19 cellular contexts compared by ENCODE assay signal in the genomic region with DNA sequence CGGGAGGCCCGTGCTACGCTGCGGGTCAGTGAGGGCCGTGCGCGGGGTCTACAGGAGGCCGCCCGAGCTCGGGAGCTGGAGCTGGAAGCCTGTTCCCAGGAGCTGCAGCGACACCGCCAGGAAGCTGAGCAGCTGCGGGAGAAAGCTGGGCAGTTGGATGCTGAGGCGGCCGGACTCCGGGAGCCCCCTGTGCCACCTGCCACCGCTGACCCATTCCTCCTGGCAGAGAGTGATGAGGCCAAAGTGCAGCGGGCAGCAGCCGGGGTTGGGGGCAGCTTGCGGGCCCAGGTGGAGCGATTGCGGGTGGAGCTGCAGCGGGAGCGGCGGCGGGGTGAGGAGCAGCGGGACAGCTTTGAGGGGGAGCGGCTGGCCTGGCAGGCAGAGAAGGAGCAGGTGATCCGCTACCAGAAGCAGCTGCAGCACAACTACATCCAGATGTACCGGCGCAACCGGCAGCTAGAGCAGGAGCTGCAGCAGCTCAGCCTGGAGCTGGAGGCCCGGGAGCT. TPM values are rescaled to one million over a fixed set of nuclear protein-coding genes. Genes with fewer than 3 reads are reported as not detected.
DNase-seq lines count a peak whose midpoint lies in the region; ATAC-seq, FAIRE-seq and TF ChIP-seq lines count a peak whose summit lies in the region.
"Had no signal": no experiment of that assay in that cellular context is flagged by ENCODE, and none has a peak within 500 bp of the region (broad histone marks: within the 10 kb centered on the region; RNA-seq: fewer than 3 reads in every experiment).

No MANE protein-coding gene starts in this region.

- no peak overlapping the region for H3K18ac ChIP-seq in mesenchymal stem cell (ENCODE audit: low read depth in 1 of 2, low read length in 2 of 2)

- H3K4ac ChIP-seq in mesenchymal stem cell (ENCODE audit: low read depth in 1 of 2, low read length in 2 of 2) = no peak overlapping the region

- H2BK15ac ChIP-seq in mesenchymal stem cell (ENCODE audit: low read depth, poor library complexity, severe bottlenecking) = no peak overlapping the region

- H3K27me3 ChIP-seq in mesenchymal stem cell (ENCODE audit: control insufficient read depth in 1 of 2, insufficient read depth in 1 of 2, low read length in 2 of 2) (no peaks in the 10 kb centered on the region), thyroid gland (no peaks in the 10 kb centered on the region)
- H3K27me3 ChIP-seq: adrenal gland, colonic mucosa had no signal

- peaks cover 27% of the 10 kb centered on the region for H3K79me1 ChIP-seq in mesenchymal stem cell (replicated peaks; ENCODE audit: low read length, poor library complexity, severe bottlenecking)

- ATAC-seq in HG02852 (IDR thresholded peaks at IDR 0.05; ENCODE audit: unreplicated experiment) = no peak
- ATAC-seq: activated CD8-positive, alpha-beta T cell treated with anti-CD3 and anti-CD28 coated beads for 36 hours; left lobe of liver; stimulated activated naive B cell treated with anti-CD40 and anti-IgM and Interleukin-4, amounts not matched to agents 10 μg/mL and 1 μg/mL and 100 μg/mL, for 72 hours had no signal

- 93% methylated on average over 33 of the region's 33 CpGs for WGBS in mesenchymal stem cell
- 88 to 91% methylated on average over 21 to 33 of the region's 33 CpGs for WGBS in thyroid gland, 2 donors

- TF ChIP-seq POLR2A in thyroid gland (IDR thresholded peaks at IDR 0.05) = no peak

- no peak overlapping the region for H2BK120ac ChIP-seq in mesenchymal stem cell (ENCODE audit: low read depth, low read length)

- H3K36me3 ChIP-seq in mesenchymal stem cell (ENCODE audit: control insufficient read depth in 1 of 2, insufficient read depth in 2 of 2, low read depth in 1 of 2, low read length in 2 of 2) (peaks cover 58 to 59% of the 10 kb centered on the region in 2 experiments), kidney (ENCODE audit: control insufficient read depth in 1 of 2, insufficient read depth in 2 of 2, low read length in 2 of 2) (peaks cover 17 to 25% of the 10 kb centered on the region in 2 donors), thyroid gland (peaks cover 35 to 36% of the 10 kb centered on the region in 2 donors)
- H3K36me3 ChIP-seq: colonic mucosa had no signal

- H3K9ac ChIP-seq in mesenchymal stem cell (ENCODE audit: low read length) (no peak overlapping the region), kidney (ENCODE audit: low read length in 2 of 2) (no peak overlapping the region)
- H3K9ac ChIP-seq: KMS-11 had no signal

- H2AK5ac ChIP-seq in mesenchymal stem cell (ENCODE audit: low read length, severe bottlenecking) = no peak overlapping the region

- no peak overlapping the region for H3K27ac ChIP-seq in mesenchymal stem cell (ENCODE audit: low read length, poor library complexity, severe bottlenecking)
- H3K27ac ChIP-seq in substantia nigra (ENCODE audit: low read depth, low read length, poor library complexity, severe bottlenecking) = peak overlapping the region; percentile 100
- no peak overlapping the region for H3K27ac ChIP-seq in kidney (ENCODE audit: low read depth in 2 of 2, low read length in 2 of 2)
- no peak overlapping the region for H3K27ac ChIP-seq in thyroid gland
- H3K27ac ChIP-seq: colonic mucosa, HL-60, KMS-11 had no signal

- intact Hi-C loops in kidney (cut with DNase I) = no loop called here
- intact Hi-C loops in thyroid gland (cut with DNase I) = no loop called here

- H3K4me2 ChIP-seq in mesenchymal stem cell (ENCODE audit: low read length, poor library complexity, severe bottlenecking) = no peak overlapping the region
- H3K4me2 ChIP-seq: KMS-11 had no signal

- H4K8ac ChIP-seq in mesenchymal stem cell (ENCODE audit: low read length) = peak overlapping the region; percentile 51

- no peaks in the 10 kb centered on the region for H3K9me3 ChIP-seq in mesenchymal stem cell (ENCODE audit: control insufficient read depth, low read length)
- no peaks in the 10 kb centered on the region for H3K9me3 ChIP-seq in kidney (ENCODE audit: control insufficient read depth in 1 of 2, low read length in 2 of 2)
- no peaks in the 10 kb centered on the region for H3K9me3 ChIP-seq in thyroid gland
- H3K9me3 ChIP-seq: adrenal gland, colonic mucosa had no signal

- H3K4me3 ChIP-seq in mesenchymal stem cell (ENCODE audit: insufficient read depth in 1 of 2, low read depth in 1 of 2, low read length in 2 of 2) (no peak overlapping the region), kidney (ENCODE audit: low read length in 2 of 2) (no peak overlapping the region), thyroid gland (replicated peaks in 1 of 3) (no peak overlapping the region)
- H3K4me3 ChIP-seq: adrenal gland, colonic mucosa had no signal

- no peak overlapping the region for H3K14ac ChIP-seq in mesenchymal stem cell (ENCODE audit: low read length in 2 of 2)

- no peak overlapping the region for H2BK5ac ChIP-seq in mesenchymal stem cell (ENCODE audit: low read depth, low read length, poor library complexity, severe bottlenecking)

- H3K4me1 ChIP-seq in mesenchymal stem cell (ENCODE audit: control insufficient read depth, insufficient read depth, low read depth, low read length) (peaks cover 24% of the 10 kb centered on the region), kidney (ENCODE audit: control insufficient read depth in 1 of 2, insufficient read depth in 1 of 2, low read depth in 1 of 2, low read length in 2 of 2) (peaks cover 0 to 11% of the 10 kb centered on the region in 2 donors), thyroid gland (peaks cover 3 to 11% of the 10 kb centered on the region in 2 donors)

- H3K23ac ChIP-seq in mesenchymal stem cell (ENCODE audit: low read length in 2 of 2) = no peak overlapping the region

- H2BK12ac ChIP-seq in mesenchymal stem cell (ENCODE audit: low read length in 2 of 2) = no peak overlapping the region

- H2AFZ ChIP-seq in mesenchymal stem cell (ENCODE audit: low read depth, low read length) = no peak overlapping the region

- H4K91ac ChIP-seq in mesenchymal stem cell (ENCODE audit: low read length) = no peak overlapping the region

- DNase-seq in NCI-H1694 treated with DMSO at 0.1 percent for 48 hours (lab: John Stamatoyannopoulos, UW) (peak; percentile 12), NCI-H1694 (lab: John Stamatoyannopoulos, UW) (no peak), SHP77 treated with DMSO at 0.1 percent for 48 hours (lab: John Stamatoyannopoulos, UW) (peak; percentile 60), mesenchymal stem cell (no peak), substantia nigra (lab: John Stamatoyannopoulos, UW) (peak in 23 of 49 donors; percentile 19 to 67 (median 50)), kidney (no peak), thyroid gland (no peak)
- DNase-seq: activated CD8-positive, alpha-beta T cell treated with anti-CD3 and anti-CD28 coated beads for 36 hours; adrenal gland; colonic mucosa; erythroblast; GDM1; NCI-H1417 treated with DMSO at 0.1 percent for 48 hours; NCI-H510A; stimulated activated naive B cell treated with anti-CD40 and anti-IgM and Interleukin-4, amounts not matched to agents 10 μg/mL and 1 μg/mL and 100 μg/mL, for 72 hours had no signal

- TF ChIP-seq CTCF in kidney (IDR thresholded peaks at IDR 0.05; ENCODE audit: borderline replicate concordance, extremely low read depth, insufficient read depth) (no peak), thyroid gland (IDR thresholded peaks at IDR 0.05) (no peak)

- no peak for FAIRE-seq in kidney (lab: Jason Lieb, UNC)

RNA-seq across cellular contexts. Expression of a gene that starts 7.0 kb away (rescaled TPM):
- polyA plus RNA-seq in mesenchymal stem cell (2013, experiment 1 of 2) = 89.8 TPM
- 87.3 TPM for polyA plus RNA-seq in mesenchymal stem cell (2013, experiment 2 of 2)
- total RNA-seq in kidney (54.7 TPM), thyroid gland (100 to 1,000 TPM in 1 of 4 donors, 10 to 100 TPM in 3; 75.4 to 107 (median 88.1) TPM)
- 47.3 TPM for polyA plus RNA-seq in kidney (ENCODE audit: insufficient read depth, low read depth, low replicate concordance)

RNA-seq across cellular contexts. Expression of a gene that starts 19.3 kb away (rescaled TPM):
- 2.6 TPM for polyA plus RNA-seq in mesenchymal stem cell (2013, experiment 1 of 2)
- 2.5 TPM for polyA plus RNA-seq in mesenchymal stem cell (2013, experiment 2 of 2)
- 8.9 TPM for total RNA-seq in kidney
- 3.8 TPM for polyA plus RNA-seq in kidney (ENCODE audit: insufficient read depth, low read depth, low replicate concordance)
- 1 to 10 TPM; 5.5 to 7.7 (median 6.8) TPM for total RNA-seq in thyroid gland

RNA-seq across cellular contexts. Expression of a gene that starts 19.3 kb away (rescaled TPM):
- polyA plus RNA-seq in mesenchymal stem cell (2013, experiment 1 of 2) = 86.8 TPM
- 86.1 TPM for polyA plus RNA-seq in mesenchymal stem cell (2013, experiment 2 of 2)
- 81.5 TPM for total RNA-seq in kidney
- polyA plus RNA-seq in kidney (ENCODE audit: insufficient read depth, low read depth, low replicate concordance) = 157 TPM
- total RNA-seq in thyroid gland = 100 to 1,000 TPM in 3 of 4 donors, 10 to 100 TPM in 1; 86.1 to 178 (median 145) TPM

RNA-seq across cellular contexts. Expression of a gene that starts 24.3 kb away (rescaled TPM):
- polyA plus RNA-seq in mesenchymal stem cell (2013, experiment 1 of 2) = 1.3 TPM
- polyA plus RNA-seq in mesenchymal stem cell (2013, experiment 2 of 2) = 1.0 TPM
- total RNA-seq in kidney (1.6 TPM), thyroid gland (1 to 10 TPM in 1 of 4 donors, under 1 TPM in 3; 0.24 to 1.1 (median 0.69) TPM)
- polyA plus RNA-seq in kidney (ENCODE audit: insufficient read depth, low read depth, low replicate concordance) = 1.9 TPM

RNA-seq across cellular contexts. Expression of a gene that starts 24.4 kb away (rescaled TPM):
- 99.8 TPM for polyA plus RNA-seq in mesenchymal stem cell (2013, experiment 1 of 2)
- polyA plus RNA-seq in mesenchymal stem cell (2013, experiment 2 of 2) = 93.2 TPM
- total RNA-seq in kidney (51.6 TPM), thyroid gland (10 to 100 TPM; 35.8 to 56.8 (median 43.3) TPM)
- 23.3 TPM for polyA plus RNA-seq in kidney (ENCODE audit: insufficient read depth, low read depth, low replicate concordance)

Comparison
In these comparisons a context has a peak if more than half of its experiments do, and no peak if none do; other contexts are left out.
1. DNase-seq: peak in NCI-H1694 treated with DMSO at 0.1 percent for 48 hours (single experiment) and SHP77 treated with DMSO at 0.1 percent for 48 hours (single experiment); none in NCI-H1694 (single experiment), mesenchymal stem cell (single experiment), kidney (single experiment) and thyroid gland (0 of 2).